In genomic region chr15:64153480-64154367, GRCh38 we compare ENCODE assay signal across 8 cellular contexts. TPM values are rescaled to one million over a fixed set of nuclear protein-coding genes. Genes with fewer than 3 reads are reported as not detected.
DNase-seq lines count a peak whose midpoint lies in the region; ATAC-seq and TF ChIP-seq lines count a peak whose summit lies in the region.

No MANE protein-coding gene starts in this region.

- peak; percentile 96 for TF ChIP-seq CTCF in DND-41 (IDR thresholded peaks at IDR 0.05; ENCODE audit: borderline replicate concordance, extremely low read depth, low read length, poor library complexity, severe bottlenecking)
- TF ChIP-seq CTCF in fibroblast of lung (conservative IDR thresholded peaks at IDR 0.05 in 1 of 2, IDR thresholded peaks at IDR 0.05 in 1 of 2; ENCODE audit: low read depth in 1 of 2, low read length in 2 of 2) = peak; percentile 91 to 99
- TF ChIP-seq CTCF in natural killer cell (IDR thresholded peaks at IDR 0.05) = peak; percentile 89

- H3K27ac Mint-ChIP-seq in natural killer cell = peak overlapping the region in 1 of 2 donors; percentile 72

- H3K4me1 Mint-ChIP-seq in activated T-cell treated with anti-CD3 and anti-CD28 coated beads, Interleukin-2, amount 50 U/mL, for 4 hours (ENCODE audit: low read depth) = peaks cover 29% of the 10 kb centered on the region
- H3K4me1 Mint-ChIP-seq in natural killer cell = peaks cover 22 to 43% of the 10 kb centered on the region in 2 donors

- H2AFZ ChIP-seq in DND-41 (ENCODE audit: low read depth, low read length) (peak overlapping the region; percentile 67), fibroblast of lung (ENCODE audit: low read length) (no peak overlapping the region)

- H3K9me3 ChIP-seq in DND-41 (ENCODE audit: insufficient read depth, low read length, severe bottlenecking) = no peaks in the 10 kb centered on the region
- no peaks in the 10 kb centered on the region for H3K9me3 ChIP-seq in fibroblast of lung (ENCODE audit: control insufficient read depth, insufficient read depth, low read depth, low read length)

- DNase-seq in DND-41 (peak; percentile 88), KG1 (lab: John Stamatoyannopoulos, UW) (peak; percentile 84), fibroblast of lung (ENCODE audit: low read depth in 2 of 2) (peak; percentile 75 to 85), natural killer cell (peak; percentile 89)
- peak; percentile 93 for DNase-seq in activated T-cell treated with anti-CD3 and anti-CD28 coated beads, Interleukin-2, amount 50 U/mL, for 4 hours
- DNase-seq in stimulated activated naive CD4-positive, alpha-beta T cell treated with Interleukin-2 at 50 U/mL for 16 hours (lab: John Stamatoyannopoulos, UW) = peak; percentile 83

- ATAC-seq in DND-41 (ENCODE audit: insufficient read depth, low read depth) (peak; percentile 96), GM21737 (IDR thresholded peaks at IDR 0.05; ENCODE audit: unreplicated experiment) (peak; percentile 50), natural killer cell (peak; percentile 90 to 96 (median 96))
- peak; percentile 89 for ATAC-seq in activated T-cell treated with anti-CD3 and anti-CD28 coated beads, Interleukin-2, amount 50 U/mL, for 4 hours

- H3K4me3 ChIP-seq in DND-41 (ENCODE audit: low read depth in 1 of 2, low read length in 2 of 2) (peak overlapping the region in 1 of 2 experiments; percentile 36; a peak in 1 of 4 replicates), fibroblast of lung (replicated peaks in 1 of 4; ENCODE audit: control extremely low read depth in 1 of 4, insufficient read depth in 1 of 4, low read depth in 3 of 4, low read length in 4 of 4) (no peak overlapping the region)

- H4K20me1 ChIP-seq in DND-41 (ENCODE audit: insufficient read depth, low read length) = peaks cover 13% of the 10 kb centered on the region; the same call in 1 of the 2 replicates
- no peaks in the 10 kb centered on the region for H4K20me1 ChIP-seq in fibroblast of lung (ENCODE audit: control insufficient read depth, extremely low read depth, insufficient read depth, low read length)

- H3K36me3 Mint-ChIP-seq in activated T-cell treated with anti-CD3 and anti-CD28 coated beads, Interleukin-2, amount 50 U/mL, for 4 hours (ENCODE audit: insufficient read depth) = peaks cover 26% of the 10 kb centered on the region
- H3K36me3 Mint-ChIP-seq in natural killer cell = peaks cover 12% of the 10 kb centered on the region

- intact Hi-C loops in natural killer cell (cut with micrococcal nuclease) = loop anchor here (5.0 kb wide), 1 partner anchor 56 kb away; the partner anchor contains the start of gene SNX1

- H3K9me3 Mint-ChIP-seq in activated T-cell treated with anti-CD3 and anti-CD28 coated beads, Interleukin-2, amount 50 U/mL, for 4 hours = no peaks in the 10 kb centered on the region
- no peaks in the 10 kb centered on the region for H3K9me3 Mint-ChIP-seq in natural killer cell

- H3K27me3 ChIP-seq in DND-41 (ENCODE audit: insufficient read depth, low read length, poor library complexity) = no peaks in the 10 kb centered on the region
- H3K27me3 ChIP-seq in fibroblast of lung (ENCODE audit: control insufficient read depth, insufficient read depth, low read length) = peaks cover 10% of the 10 kb centered on the region

- H3K27me3 Mint-ChIP-seq in activated T-cell treated with anti-CD3 and anti-CD28 coated beads, Interleukin-2, amount 50 U/mL, for 4 hours (ENCODE audit: low read depth) = peaks cover 11% of the 10 kb centered on the region
- H3K27me3 Mint-ChIP-seq in natural killer cell (ENCODE audit: low read depth in 2 of 2) = peaks cover 6 to 7% of the 10 kb centered on the region in 2 donors

- H3K36me3 ChIP-seq in DND-41 (ENCODE audit: insufficient read depth, low read length) (peaks cover 46% of the 10 kb centered on the region), fibroblast of lung (ENCODE audit: control insufficient read depth, insufficient read depth, low read length) (peaks cover 29% of the 10 kb centered on the region)

- H3K4me1 ChIP-seq in DND-41 (ENCODE audit: insufficient read depth, low read length) (peaks cover 15% of the 10 kb centered on the region), fibroblast of lung (ENCODE audit: control insufficient read depth, extremely low read depth, insufficient read depth, low read length) (peaks cover 6% of the 10 kb centered on the region)

- H3K9ac ChIP-seq in DND-41 (ENCODE audit: low read depth, low read length) (peak overlapping the region; percentile 33; the same call in 1 of the 2 replicates), fibroblast of lung (ENCODE audit: insufficient read depth, low read length) (no peak overlapping the region)

- peaks cover under 1% of the 10 kb centered on the region; the same call in 1 of the 2 replicates for H3K79me2 ChIP-seq in DND-41 (ENCODE audit: insufficient read depth, low read length)
- H3K79me2 ChIP-seq in fibroblast of lung (ENCODE audit: control insufficient read depth, insufficient read depth, low read length) = peaks cover 4% of the 10 kb centered on the region

- H3K4me3 Mint-ChIP-seq in activated T-cell treated with anti-CD3 and anti-CD28 coated beads, Interleukin-2, amount 50 U/mL, for 4 hours = peak overlapping the region; percentile 63
- H3K4me3 Mint-ChIP-seq in natural killer cell = peak overlapping the region; percentile 87

- 0 out of 2 replicates have a peak overlapping the region, but pooled peaks have one; percentile 30 for H3K27ac ChIP-seq in DND-41 (ENCODE audit: low read length)
- no peak overlapping the region for H3K27ac ChIP-seq in fibroblast of lung (ENCODE audit: insufficient read depth, low read length)

- H3K4me2 ChIP-seq in DND-41 (ENCODE audit: insufficient read depth, low read length) (peak overlapping the region; percentile 57), fibroblast of lung (ENCODE audit: extremely low read depth, insufficient read depth, low read length) (no peak overlapping the region)

TF ChIP-seq in PFSK-1, 5 proteins besides CTCF, POLR2A, EP300 and RAD21:
- TF ChIP-seq SIN3A (IDR thresholded peaks at IDR 0.05; ENCODE audit: borderline replicate concordance, insufficient read depth, low read length) (peak; percentile 65; the same call in 1 of the 2 replicates), FOXP2 (optimal IDR thresholded peaks at IDR 0.05; ENCODE audit: borderline replicate concordance, extremely low read depth, extremely low read length, insufficient read depth) (peak; percentile 87), TAF1 (IDR thresholded peaks at IDR 0.05; ENCODE audit: borderline replicate concordance, insufficient read depth, low read length) (no peak), POLR2AphosphoS5 (IDR thresholded peaks at IDR 0.05; ENCODE audit: low read depth, low read length) (peak; percentile 75)
- TF ChIP-seq, protein P1, sequence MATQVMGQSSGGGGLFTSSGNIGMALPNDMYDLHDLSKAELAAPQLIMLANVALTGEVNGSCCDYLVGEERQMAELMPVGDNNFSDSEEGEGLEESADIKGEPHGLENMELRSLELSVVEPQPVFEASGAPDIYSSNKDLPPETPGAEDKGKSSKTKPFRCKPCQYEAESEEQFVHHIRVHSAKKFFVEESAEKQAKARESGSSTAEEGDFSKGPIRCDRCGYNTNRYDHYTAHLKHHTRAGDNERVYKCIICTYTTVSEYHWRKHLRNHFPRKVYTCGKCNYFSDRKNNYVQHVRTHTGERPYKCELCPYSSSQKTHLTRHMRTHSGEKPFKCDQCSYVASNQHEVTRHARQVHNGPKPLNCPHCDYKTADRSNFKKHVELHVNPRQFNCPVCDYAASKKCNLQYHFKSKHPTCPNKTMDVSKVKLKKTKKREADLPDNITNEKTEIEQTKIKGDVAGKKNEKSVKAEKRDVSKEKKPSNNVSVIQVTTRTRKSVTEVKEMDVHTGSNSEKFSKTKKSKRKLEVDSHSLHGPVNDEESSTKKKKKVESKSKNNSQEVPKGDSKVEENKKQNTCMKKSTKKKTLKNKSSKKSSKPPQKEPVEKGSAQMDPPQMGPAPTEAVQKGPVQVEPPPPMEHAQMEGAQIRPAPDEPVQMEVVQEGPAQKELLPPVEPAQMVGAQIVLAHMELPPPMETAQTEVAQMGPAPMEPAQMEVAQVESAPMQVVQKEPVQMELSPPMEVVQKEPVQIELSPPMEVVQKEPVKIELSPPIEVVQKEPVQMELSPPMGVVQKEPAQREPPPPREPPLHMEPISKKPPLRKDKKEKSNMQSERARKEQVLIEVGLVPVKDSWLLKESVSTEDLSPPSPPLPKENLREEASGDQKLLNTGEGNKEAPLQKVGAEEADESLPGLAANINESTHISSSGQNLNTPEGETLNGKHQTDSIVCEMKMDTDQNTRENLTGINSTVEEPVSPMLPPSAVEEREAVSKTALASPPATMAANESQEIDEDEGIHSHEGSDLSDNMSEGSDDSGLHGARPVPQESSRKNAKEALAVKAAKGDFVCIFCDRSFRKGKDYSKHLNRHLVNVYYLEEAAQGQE (IDR thresholded peaks at IDR 0.05; ENCODE audit: insufficient read depth in 1 of 2, low read depth in 2 of 2, low read length in 2 of 2) = no peak
TF ChIP-seq in PFSK-1: peak in this region for 3.

RNA-seq across cellular contexts. Expression of gene SNX22, which starts 2.2 kb away (rescaled TPM):
- 2.3 TPM for polyA plus RNA-seq in PFSK-1 (2012; ENCODE audit: insufficient read length, low read depth)
- total RNA-seq in activated T-cell treated with anti-CD3 and anti-CD28 coated beads, Interleukin-2, amount 50 U/mL, for 4 hours = under 1 TPM; 0.26 to 0.35 (median 0.30) TPM
- total RNA-seq in fibroblast of lung (0.17 and 0.26 TPM in 2 replicates), natural killer cell (under 1 TPM; 0.41 to 0.80 (median 0.75) TPM)
- polyA plus RNA-seq in fibroblast of lung = 0.07 TPM in 1 of 2 replicates, not detected in the other
- polyA plus RNA-seq in fibroblast of lung (2012) = 0.69 and 0.82 TPM in 2 replicates
- polyA minus RNA-seq in fibroblast of lung (ENCODE audit: low replicate concordance) = 0.12 TPM in 1 of 2 replicates, not detected in the other

RNA-seq across cellular contexts. Expression of gene PPIB, which starts 9.1 kb away (rescaled TPM):
- polyA plus RNA-seq in PFSK-1 (2012; ENCODE audit: insufficient read length, low read depth) = 1,611 TPM
- total RNA-seq in activated T-cell treated with anti-CD3 and anti-CD28 coated beads, Interleukin-2, amount 50 U/mL, for 4 hours = 100 to 1,000 TPM; 411 to 479 (median 433) TPM
- total RNA-seq in fibroblast of lung = 639 and 776 TPM in 2 replicates
- polyA plus RNA-seq in fibroblast of lung = 1,174 and 1,227 TPM in 2 replicates
- polyA plus RNA-seq in fibroblast of lung (2012) = 1,013 and 1,052 TPM in 2 replicates
- polyA minus RNA-seq in fibroblast of lung (ENCODE audit: low replicate concordance) = 484 and 584 TPM in 2 replicates
- total RNA-seq in natural killer cell = 100 to 1,000 TPM; 234 to 298 (median 251) TPM

RNA-seq across cellular contexts. Expression of gene SNX1, which starts 57.9 kb away (rescaled TPM):
- polyA plus RNA-seq in PFSK-1 (2012; ENCODE audit: insufficient read length, low read depth) = 56.8 TPM
- 10 to 100 TPM; 88.4 to 96.4 (median 93.6) TPM for total RNA-seq in activated T-cell treated with anti-CD3 and anti-CD28 coated beads, Interleukin-2, amount 50 U/mL, for 4 hours
- total RNA-seq in fibroblast of lung (39.3 and 42.9 TPM in 2 replicates), natural killer cell (100 to 1,000 TPM; 110 to 141 (median 111) TPM)
- polyA plus RNA-seq in fibroblast of lung = 95.7 and 96.7 TPM in 2 replicates
- 71.4 and 73.6 TPM in 2 replicates for polyA plus RNA-seq in fibroblast of lung (2012)
- polyA minus RNA-seq in fibroblast of lung (ENCODE audit: low replicate concordance) = 69.8 and 87.3 TPM in 2 replicates
